8 cellular contexts compared by ENCODE assay signal in genomic region chr9:37464006-37464405, GRCh38. TPM values are rescaled to one million over a fixed set of nuclear protein-coding genes. Genes with fewer than 3 reads are reported as not detected.
DNase-seq lines count a peak whose midpoint lies in the region; ATAC-seq and TF ChIP-seq lines count a peak whose summit lies in the region.

No MANE protein-coding gene starts in this region.

- H3K27ac ChIP-seq in SK-N-MC (peak overlapping the region; percentile 93), fibroblast of lung (ENCODE audit: insufficient read depth, low read length) (peak overlapping the region; percentile 99)

- in situ Hi-C loops in GM13976 (cut with MboI; ENCODE audit: low sequenced_read_pairs, unreplicated experiment) = no loop called here

- no peak for ATAC-seq in HG03159 (IDR thresholded peaks at IDR 0.05; ENCODE audit: unreplicated experiment)

- H3K9ac ChIP-seq in SK-N-MC (ENCODE audit: insufficient read length) (peak overlapping the region; percentile 84), fibroblast of lung (ENCODE audit: insufficient read depth, low read length) (peak overlapping the region; percentile 99)

- no peaks in the 10 kb centered on the region for H3K27me3 ChIP-seq in fibroblast of lung (ENCODE audit: control insufficient read depth, insufficient read depth, low read length)

- peaks cover 2% of the 10 kb centered on the region; the same call in 1 of the 2 replicates for H3K36me3 ChIP-seq in SK-N-MC (ENCODE audit: insufficient read depth, low read length)
- no peaks in the 10 kb centered on the region for H3K36me3 ChIP-seq in fibroblast of lung (ENCODE audit: control insufficient read depth, insufficient read depth, low read length)

- H3K9me3 ChIP-seq in SK-N-MC (ENCODE audit: low read depth, low read length) (no peaks in the 10 kb centered on the region), fibroblast of lung (ENCODE audit: control insufficient read depth, insufficient read depth, low read depth, low read length) (no peaks in the 10 kb centered on the region)

- H3K4me2 ChIP-seq in fibroblast of lung (ENCODE audit: extremely low read depth, insufficient read depth, low read length) = peak overlapping the region; percentile 92

- peak overlapping the region; percentile 92 for H3K4me3 ChIP-seq in GM12875 (ENCODE audit: low read depth, low read length)
- H3K4me3 ChIP-seq in SK-N-MC = peak overlapping the region; percentile 93
- H3K4me3 ChIP-seq in fibroblast of lung (replicated peaks in 1 of 4; ENCODE audit: control extremely low read depth in 1 of 4, insufficient read depth in 1 of 4, low read depth in 3 of 4, low read length in 4 of 4) = peak overlapping the region; percentile 93 to 98 (median 96)
- H3K4me3 ChIP-seq in retinal pigment epithelial cell (ENCODE audit: low read length) = peak overlapping the region; percentile 89

- TF ChIP-seq CTCF in GM12875 (IDR thresholded peaks at IDR 0.05; ENCODE audit: borderline replicate concordance, insufficient read depth, low read depth, low read length) = no peak
- no peak for TF ChIP-seq CTCF in fibroblast of lung (conservative IDR thresholded peaks at IDR 0.05 in 1 of 2, IDR thresholded peaks at IDR 0.05 in 1 of 2; ENCODE audit: low read depth in 1 of 2, low read length in 2 of 2)
- TF ChIP-seq CTCF in retinal pigment epithelial cell (conservative IDR thresholded peaks at IDR 0.05; ENCODE audit: low read depth, low read length) = no peak
- TF ChIP-seq CTCF in GM13976 (IDR thresholded peaks at IDR 0.05; ENCODE audit: borderline replicate concordance, control extremely low read depth, extremely low read depth, insufficient read depth, missing control alignments) = no peak

- H3K79me2 ChIP-seq in fibroblast of lung (ENCODE audit: control insufficient read depth, insufficient read depth, low read length) = peaks cover 40% of the 10 kb centered on the region

- no peak for DNase-seq in SK-N-MC (ENCODE audit: low read depth, low spot score)
- peak in 1 of 2 donors; percentile 17 for DNase-seq in fibroblast of lung (ENCODE audit: low read depth in 2 of 2)
- no peak for DNase-seq in retinal pigment epithelial cell (ENCODE audit: low read depth)
- no peak for DNase-seq in NCI-H82 (lab: John Stamatoyannopoulos, UW)
- no peak for DNase-seq in NCI-H1417 treated with DMSO at 0.1 percent for 48 hours (lab: John Stamatoyannopoulos, UW)
- DNase-seq in GM13976 (ENCODE audit: low spot score) = no peak

- H2AFZ ChIP-seq in fibroblast of lung (ENCODE audit: low read length) = no peak overlapping the region

- H4K20me1 ChIP-seq in fibroblast of lung (ENCODE audit: control insufficient read depth, extremely low read depth, insufficient read depth, low read length) = no peaks in the 10 kb centered on the region

- peaks cover 8% of the 10 kb centered on the region for H3K4me1 ChIP-seq in fibroblast of lung (ENCODE audit: control insufficient read depth, extremely low read depth, insufficient read depth, low read length)

RNA-seq across cellular contexts. Expression of gene ZBTB5, which starts 1.2 kb away (rescaled TPM):
- total RNA-seq in fibroblast of lung = 5.1 and 5.6 TPM in 2 replicates
- 5.7 and 7.3 TPM in 2 replicates for polyA plus RNA-seq in fibroblast of lung
- 2.4 and 3.6 TPM in 2 replicates for polyA plus RNA-seq in fibroblast of lung (2012)
- 9.1 and 11.2 TPM in 2 replicates for polyA minus RNA-seq in fibroblast of lung (ENCODE audit: low replicate concordance)

RNA-seq across cellular contexts. Expression of gene POLR1E, which starts 21.7 kb away (rescaled TPM):
- 31.7 and 43.7 TPM in 2 replicates for total RNA-seq in fibroblast of lung
- 30.9 and 59.2 TPM in 2 replicates for polyA plus RNA-seq in fibroblast of lung
- polyA plus RNA-seq in fibroblast of lung (2012) = 23.8 and 48.0 TPM in 2 replicates
- 14.1 and 25.7 TPM in 2 replicates for polyA minus RNA-seq in fibroblast of lung (ENCODE audit: low replicate concordance)

RNA-seq across cellular contexts. Expression of gene GRHPR, which starts 41.5 kb away (rescaled TPM):
- total RNA-seq in fibroblast of lung = 107 and 108 TPM in 2 replicates
- 107 and 108 TPM in 2 replicates for polyA plus RNA-seq in fibroblast of lung
- polyA plus RNA-seq in fibroblast of lung (2012) = 123 and 126 TPM in 2 replicates
- 158 and 160 TPM in 2 replicates for polyA minus RNA-seq in fibroblast of lung (ENCODE audit: low replicate concordance)
